23 cellular contexts compared by ENCODE assay signal in the genomic region with DNA sequence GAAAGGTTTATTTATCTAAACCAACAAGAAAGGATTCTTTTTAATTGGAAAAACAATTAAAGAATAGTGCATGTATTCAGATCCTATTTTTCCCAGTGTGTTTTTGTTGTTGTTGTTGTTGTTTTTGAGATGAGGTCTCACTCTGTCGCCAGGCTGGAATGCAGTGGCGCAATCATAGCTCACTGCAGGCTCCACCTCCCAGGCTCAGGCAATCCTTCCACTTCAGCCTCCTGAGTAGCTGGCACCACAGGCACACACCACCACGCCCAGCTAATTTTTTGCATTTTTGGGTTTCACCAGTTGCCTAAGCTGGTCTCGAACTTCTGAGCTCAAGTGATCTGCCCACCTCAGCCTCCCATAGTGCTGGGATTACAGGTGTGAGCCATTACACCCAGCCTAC. TPM values are rescaled to one million over a fixed set of nuclear protein-coding genes. Genes with fewer than 3 reads are reported as not detected.
DNase-seq lines count a peak whose midpoint lies in the region; ATAC-seq and TF ChIP-seq lines count a peak whose summit lies in the region.
"Had no signal": no experiment of that assay in that cellular context is flagged by ENCODE, and none has a peak within 500 bp of the region (broad histone marks: within the 10 kb centered on the region; RNA-seq: fewer than 3 reads in every experiment).

No MANE protein-coding gene starts in this region.

- H3K4me2 ChIP-seq in GM23248 (ENCODE audit: unreplicated experiment) (peak overlapping the region; percentile 55), PC-9 (peak overlapping the region; percentile 65)

- DNase-seq in GM23248 (no peak), PC-9 (peak in 1 of 2 experiments; percentile 66), fibroblast of pulmonary artery (ENCODE audit: low read depth) (peak; percentile 51), AG20443 (ENCODE audit: low spot score) (no peak), NCI-H2171 (lab: John Stamatoyannopoulos, UW) (no peak), NCI-H510A (lab: John Stamatoyannopoulos, UW) (no peak)
- no peak for DNase-seq in stimulated activated effector memory CD8-positive, alpha-beta T cell treated with anti-CD3 and anti-CD28 coated beads, Interleukin-12 subunit alpha, Interleukin-12 subunit beta, amount 100 ng/mL, for 72 hours (ENCODE audit: low spot score in 2 of 2)
- DNase-seq: activated T-cell treated with anti-CD3 and anti-CD28 coated beads, Interleukin-2, amount 50 U/mL, for 72 hours; DMS79; dorsolateral prefrontal cortex; NCI-H1694 treated with DMSO at 0.1 percent for 48 hours; NCI-H82; SHP77 treated with DMSO at 0.1 percent for 48 hours; stimulated activated naive B cell treated with anti-CD40 and anti-IgM and Interleukin-4, amounts not matched to agents 10 μg/mL and 1 μg/mL and 100 μg/mL, for 72 hours; T-cell; testis had no signal

- H3K27ac ChIP-seq in GM23248 = no peak overlapping the region
- peak overlapping the region; percentile 94 for H3K27ac ChIP-seq in PC-9
- H3K27ac ChIP-seq: ascending aorta, dorsolateral prefrontal cortex, HL-60, neutrophil, testis had no signal

- TF ChIP-seq CTCF in PC-9 (conservative IDR thresholded peaks at IDR 0.05) = no peak
- TF ChIP-seq CTCF in fibroblast of pulmonary artery (IDR thresholded peaks at IDR 0.05; ENCODE audit: low read length, missing control alignments) = no peak

- H3F3A ChIP-seq in GM23248 (ENCODE audit: insufficient read depth) = no peaks in the 10 kb centered on the region
- peaks cover 29% of the 10 kb centered on the region for H3F3A ChIP-seq in PC-9 (ENCODE audit: insufficient read depth, low read depth)

- H3K9ac ChIP-seq in GM23248 = no peak overlapping the region

- H3K4me1 Mint-ChIP-seq in stimulated activated effector memory CD8-positive, alpha-beta T cell treated with anti-CD3 and anti-CD28 coated beads, Interleukin-12 subunit alpha, Interleukin-12 subunit beta, amount 100 ng/mL, for 72 hours = no peaks in the 10 kb centered on the region
- H3K4me1 Mint-ChIP-seq: activated naive CD4-positive, alpha-beta T cell treated with anti-CD3 and anti-CD28 coated beads, Interleukin-2, amount 50 U/mL, for 24 hours; central memory CD8-positive, alpha-beta T cell had no signal

- in situ Hi-C loops in GM23248 (cut with MboI) = loop anchor here (10.0 kb wide), 1 partner anchor 329 kb away; the partner anchor contains the start of gene TRAF5

- H3K9me3 Mint-ChIP-seq in stimulated activated effector memory CD8-positive, alpha-beta T cell treated with anti-CD3 and anti-CD28 coated beads, Interleukin-12 subunit alpha, Interleukin-12 subunit beta, amount 100 ng/mL, for 72 hours = no peaks in the 10 kb centered on the region
- H3K9me3 Mint-ChIP-seq: activated naive CD4-positive, alpha-beta T cell treated with anti-CD3 and anti-CD28 coated beads, Interleukin-2, amount 50 U/mL, for 24 hours; activated T-cell treated with anti-CD3 and anti-CD28 coated beads, Interleukin-2, amount 50 U/mL, for 72 hours; central memory CD8-positive, alpha-beta T cell; stimulated activated naive B cell treated with anti-CD40 and anti-IgM and Interleukin-4, amounts not matched to agents 10 μg/mL and 1 μg/mL and 100 μg/mL, for 72 hours; T-cell had no signal

- CTCF ChIA-PET in PC-9 (lab: Charles Lee) = interaction anchor here (0.6 to 1.2 kb wide), 4 partner anchors 11 to 173 kb away, joined by 3 to 4 read pairs (median 3); no protein-coding TSS in a partner anchor

- no peak for ATAC-seq in stimulated activated effector memory CD8-positive, alpha-beta T cell treated with anti-CD3 and anti-CD28 coated beads, Interleukin-12 subunit alpha, Interleukin-12 subunit beta, amount 100 ng/mL, for 72 hours
- ATAC-seq: activated T-cell treated with anti-CD3 and anti-CD28 coated beads, Interleukin-2, amount 50 U/mL, for 72 hours; stimulated activated naive B cell treated with anti-CD40 and anti-IgM and Interleukin-4, amounts not matched to agents 10 μg/mL and 1 μg/mL and 100 μg/mL, for 72 hours; T-cell had no signal

- peak overlapping the region; percentile 11 for H3K27ac Mint-ChIP-seq in stimulated activated effector memory CD8-positive, alpha-beta T cell treated with anti-CD3 and anti-CD28 coated beads, Interleukin-12 subunit alpha, Interleukin-12 subunit beta, amount 100 ng/mL, for 72 hours
- H3K27ac Mint-ChIP-seq: activated naive CD4-positive, alpha-beta T cell treated with anti-CD3 and anti-CD28 coated beads, Interleukin-2, amount 50 U/mL, for 24 hours; activated T-cell treated with anti-CD3 and anti-CD28 coated beads, Interleukin-2, amount 50 U/mL, for 72 hours; stimulated activated naive B cell treated with anti-CD40 and anti-IgM and Interleukin-4, amounts not matched to agents 10 μg/mL and 1 μg/mL and 100 μg/mL, for 72 hours; T-cell had no signal

- intact Hi-C loops in PC-9 (cut with micrococcal nuclease; ENCODE audit: unreplicated experiment) = loop anchor here (1.0 to 10.0 kb wide), 4 partner anchors 326 to 1209 kb away; partner anchors contain the start of gene KCNH1

- no peak overlapping the region for H3K4me3 ChIP-seq in GM23248
- H3K4me3 ChIP-seq in PC-9 = no peak overlapping the region
- no peak overlapping the region for H3K4me3 ChIP-seq in fibroblast of pulmonary artery (replicated peaks; ENCODE audit: low read depth, low read length)
- H3K4me3 ChIP-seq: ascending aorta, dorsolateral prefrontal cortex, lung, smooth muscle cell, testis had no signal

- no peaks in the 10 kb centered on the region for H3K36me3 Mint-ChIP-seq in stimulated activated effector memory CD8-positive, alpha-beta T cell treated with anti-CD3 and anti-CD28 coated beads, Interleukin-12 subunit alpha, Interleukin-12 subunit beta, amount 100 ng/mL, for 72 hours
- H3K36me3 Mint-ChIP-seq: activated naive CD4-positive, alpha-beta T cell treated with anti-CD3 and anti-CD28 coated beads, Interleukin-2, amount 50 U/mL, for 24 hours; stimulated activated naive B cell treated with anti-CD40 and anti-IgM and Interleukin-4, amounts not matched to agents 10 μg/mL and 1 μg/mL and 100 μg/mL, for 72 hours; T-cell had no signal

- H3K9me3 ChIP-seq in GM23248 (ENCODE audit: low read depth) = no peaks in the 10 kb centered on the region
- H3K9me3 ChIP-seq in PC-9 (ENCODE audit: insufficient read depth, low read depth) = no peaks in the 10 kb centered on the region
- H3K9me3 ChIP-seq: ascending aorta, neutrophil, testis had no signal

- H3K4me3 Mint-ChIP-seq in stimulated activated effector memory CD8-positive, alpha-beta T cell treated with anti-CD3 and anti-CD28 coated beads, Interleukin-12 subunit alpha, Interleukin-12 subunit beta, amount 100 ng/mL, for 72 hours = no peak overlapping the region
- H3K4me3 Mint-ChIP-seq: activated naive CD4-positive, alpha-beta T cell treated with anti-CD3 and anti-CD28 coated beads, Interleukin-2, amount 50 U/mL, for 24 hours; activated T-cell treated with anti-CD3 and anti-CD28 coated beads, Interleukin-2, amount 50 U/mL, for 72 hours; central memory CD8-positive, alpha-beta T cell; stimulated activated naive B cell treated with anti-CD40 and anti-IgM and Interleukin-4, amounts not matched to agents 10 μg/mL and 1 μg/mL and 100 μg/mL, for 72 hours; T-cell had no signal

- H3K4me1 ChIP-seq in GM23248 (ENCODE audit: insufficient read depth) (peaks cover 15% of the 10 kb centered on the region), PC-9 (replicated peaks; ENCODE audit: insufficient read depth) (peaks cover 50% of the 10 kb centered on the region)
- H3K4me1 ChIP-seq: testis had no signal

- H2AFZ ChIP-seq in GM23248 (no peak overlapping the region), PC-9 (no peak overlapping the region)

- H3K27me3 ChIP-seq in GM23248 (replicated peaks; ENCODE audit: insufficient read depth) = no peaks in the 10 kb centered on the region
- no peaks in the 10 kb centered on the region for H3K27me3 ChIP-seq in PC-9 (ENCODE audit: insufficient read depth, low read depth)
- H3K27me3 ChIP-seq: ascending aorta, dorsolateral prefrontal cortex, neutrophil, testis had no signal

- 80 to 87% methylated on average over 4 of the region's 4 CpGs for WGBS in GM23248 (ENCODE audit: low coverage in 1 of 2, low lambda C conversion rate in 2 of 2, missing lambda C conversion rate in 2 of 2), 2 experiments

- H3K36me3 ChIP-seq in GM23248 (ENCODE audit: low read depth) = no peaks in the 10 kb centered on the region
- no peaks in the 10 kb centered on the region for H3K36me3 ChIP-seq in PC-9 (ENCODE audit: low read depth)
- H3K36me3 ChIP-seq: ascending aorta, neutrophil had no signal

- no TSS peak for BruUV-seq in PC-9 (replicated peaks; lab: Mats Ljungman, UMichigan)

- POLR2A ChIA-PET in PC-9 (lab: Charles Lee; ENCODE audit: unreplicated experiment) = no interaction called here

- H3K9me2 ChIP-seq in GM23248 (ENCODE audit: insufficient read depth) (no peaks in the 10 kb centered on the region), PC-9 (ENCODE audit: insufficient read depth) (no peaks in the 10 kb centered on the region)

- H3K79me2 ChIP-seq in GM23248 (ENCODE audit: insufficient read depth) (no peaks in the 10 kb centered on the region), PC-9 (ENCODE audit: low read depth) (no peaks in the 10 kb centered on the region)

- H4K20me1 ChIP-seq in GM23248 (ENCODE audit: insufficient read depth) (no peaks in the 10 kb centered on the region), PC-9 (ENCODE audit: insufficient read depth) (no peaks in the 10 kb centered on the region)

RNA-seq across cellular contexts. Expression of gene NEK2, which starts 22.1 kb away (rescaled TPM):
- 11.3 and 13.8 TPM in 2 replicates for total RNA-seq in GM23248 (2014; rRNA removed; shearing (Covaris generic))
- 10.6 TPM in 2 replicates for polyA plus RNA-seq in GM23248 (2016; fragmentation: Nextera tagmentation; extraction: Ambion mirVana)
- total RNA-seq in PC-9 (2021) = 56.0 and 60.5 TPM in 2 replicates
- total RNA-seq: ascending aorta had no signal
